ENCODE assay signal across 8 cellular contexts in the genomic region with DNA sequence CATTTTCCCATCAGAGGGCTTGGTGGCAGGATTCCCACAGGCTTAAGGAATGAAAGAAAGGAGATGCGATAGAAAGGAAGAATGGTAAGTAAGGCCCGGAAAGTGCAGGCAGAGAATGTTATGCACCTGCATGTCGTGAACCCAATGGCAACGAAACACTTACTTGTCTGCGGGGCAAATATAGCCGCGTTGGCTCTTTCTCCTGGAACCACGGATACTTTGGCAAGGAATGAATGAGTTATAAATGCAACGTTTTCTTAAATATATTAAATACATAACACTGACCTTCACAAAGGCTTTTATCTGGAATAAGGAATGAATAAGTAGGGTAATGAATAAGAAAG.
A peak's percentile ranks its signal among the peaks of the same experiment; 100 is the strongest.
DNase-seq lines count a peak whose midpoint lies in the region; ATAC-seq, FAIRE-seq and TF ChIP-seq lines count a peak whose summit lies in the region.

No MANE protein-coding gene starts in this region.

- peak overlapping the region; percentile 92 for H3K27ac Mint-ChIP-seq in CD8-positive, alpha-beta T cell
- no peak overlapping the region for H3K27ac Mint-ChIP-seq in osteocyte (ENCODE audit: unreplicated experiment)

- CTCF ChIA-PET in CD8-positive, alpha-beta T cell (lab: Charles Lee) = interaction anchor here (0.6 to 9.9 kb wide), 64 partner anchors 8 to 635 kb away, joined by 3 to 301 read pairs (median 4); a partner anchor contains a TSS
- CTCF ChIA-PET in endothelial cell of umbilical vein (lab: Charles Lee) = interaction anchor here (0.6 to 8.4 kb wide), 38 partner anchors 9 to 678 kb away, joined by 3 to 504 read pairs (median 4); a partner anchor contains a TSS

- H3K9me1 ChIP-seq in endothelial cell of umbilical vein (replicated peaks; ENCODE audit: control insufficient read depth, extremely low read depth, insufficient read depth, low read length) = no peaks in the 10 kb centered on the region

- POLR2A ChIA-PET in CD8-positive, alpha-beta T cell (lab: Charles Lee) = interaction anchor here (0.7 to 4.4 kb wide), 14 partner anchors 17 to 607 kb away, joined by 3 to 36 read pairs (median 5); a partner anchor contains a TSS
- POLR2A ChIA-PET in endothelial cell of umbilical vein (lab: Charles Lee) = no interaction called here

- FAIRE-seq in endothelial cell of umbilical vein (lab: Jason Lieb, UNC) = no peak

- peak overlapping the region; percentile 82 for H3K4me3 Mint-ChIP-seq in CD8-positive, alpha-beta T cell
- peak overlapping the region; percentile 76 for H3K4me3 Mint-ChIP-seq in osteocyte (ENCODE audit: unreplicated experiment)

- H3K4me2 ChIP-seq in OCI-LY3 (ENCODE audit: low read length) (peak overlapping the region; percentile 69), endothelial cell of umbilical vein (ENCODE audit: insufficient read depth, low read length) (peak overlapping the region; percentile 33)

- no peak for ATAC-seq in CD8-positive, alpha-beta T cell
- ATAC-seq in GM21619 (IDR thresholded peaks at IDR 0.05; ENCODE audit: unreplicated experiment) = no peak

- TF ChIP-seq CTCF in CD8-positive, alpha-beta T cell (IDR thresholded peaks at IDR 0.05) = peak; percentile 61
- TF ChIP-seq CTCF in OCI-LY3 (IDR thresholded peaks at IDR 0.05; ENCODE audit: low read depth, low read length) (no peak), endothelial cell of umbilical vein (IDR thresholded peaks at IDR 0.05; ENCODE audit: extremely low read depth in 1 of 2, insufficient read depth in 1 of 2, low read depth in 1 of 2, low read length in 2 of 2) (no peak), osteocyte (IDR thresholded peaks at IDR 0.05) (peak; percentile 3)

- H3K9me3 ChIP-seq in CD8-positive, alpha-beta T cell (ENCODE audit: low read length) = no peaks in the 10 kb centered on the region
- H3K9me3 ChIP-seq in OCI-LY3 (ENCODE audit: insufficient read depth, low read length) (no peaks in the 10 kb centered on the region), endothelial cell of umbilical vein (replicated peaks; ENCODE audit: control insufficient read depth, insufficient read depth, low read length) (no peaks in the 10 kb centered on the region)

- H3K4me3 ChIP-seq in CD8-positive, alpha-beta T cell (ENCODE audit: low read depth, low read length) = no peak overlapping the region
- H3K4me3 ChIP-seq in OCI-LY3 (ENCODE audit: low read length) (peak overlapping the region; percentile 78), endothelial cell of umbilical vein (replicated peaks in 1 of 3; ENCODE audit: insufficient read depth in 1 of 3, low read depth in 1 of 3, low read length in 3 of 3) (peak overlapping the region in 2 of 3 experiments; percentile 40 to 45)

- H3K4me1 ChIP-seq in CD8-positive, alpha-beta T cell (ENCODE audit: insufficient read depth, low read length) = peaks cover 20% of the 10 kb centered on the region
- H3K4me1 ChIP-seq in OCI-LY3 (ENCODE audit: low read length) (peaks cover 58% of the 10 kb centered on the region), endothelial cell of umbilical vein (ENCODE audit: control insufficient read depth, extremely low read depth, insufficient read depth, low read length) (peaks cover 3% of the 10 kb centered on the region)

- 0 out of 2 replicates have a peak overlapping the region, but pooled peaks have one; percentile 23 for H2AFZ ChIP-seq in OCI-LY3 (ENCODE audit: low read depth, low read length)
- H2AFZ ChIP-seq in endothelial cell of umbilical vein (ENCODE audit: low read depth, low read length) = no peak overlapping the region

- no peaks in the 10 kb centered on the region for H3K27me3 ChIP-seq in CD8-positive, alpha-beta T cell (ENCODE audit: insufficient read depth, low read length)
- H3K27me3 ChIP-seq in OCI-LY3 (ENCODE audit: low read depth, low read length) (no peaks in the 10 kb centered on the region), endothelial cell of umbilical vein (ENCODE audit: control insufficient read depth in 2 of 2, insufficient read depth in 2 of 2, low read length in 2 of 2) (peaks cover 42 to 51% of the 10 kb centered on the region in 2 experiments)

- no peaks in the 10 kb centered on the region for H3K9me3 Mint-ChIP-seq in CD8-positive, alpha-beta T cell
- H3K9me3 Mint-ChIP-seq in osteocyte (ENCODE audit: unreplicated experiment) = no peaks in the 10 kb centered on the region

- H4K20me1 ChIP-seq in OCI-LY3 (ENCODE audit: insufficient read depth, low read length) = no peaks in the 10 kb centered on the region
- H4K20me1 ChIP-seq in endothelial cell of umbilical vein (replicated peaks; ENCODE audit: control insufficient read depth, extremely low read depth, insufficient read depth, low read length) = no peaks in the 10 kb centered on the region

- no peaks in the 10 kb centered on the region for H3K36me3 Mint-ChIP-seq in CD8-positive, alpha-beta T cell
- H3K36me3 Mint-ChIP-seq in osteocyte (ENCODE audit: unreplicated experiment) = no peaks in the 10 kb centered on the region

- no peaks in the 10 kb centered on the region for H3K79me2 ChIP-seq in OCI-LY3 (ENCODE audit: low read length)
- H3K79me2 ChIP-seq in endothelial cell of umbilical vein (ENCODE audit: control insufficient read depth, insufficient read depth, low read length) = no peaks in the 10 kb centered on the region

- H3K9ac ChIP-seq in OCI-LY3 (ENCODE audit: low read length) = peak overlapping the region; percentile 14; the same call in 1 of the 2 replicates
- no peak overlapping the region for H3K9ac ChIP-seq in endothelial cell of umbilical vein (replicated peaks; ENCODE audit: extremely low read depth, insufficient read depth, low read length)

- BruUV-seq in endothelial cell of umbilical vein (replicated peaks; lab: Mats Ljungman, UMichigan) = no TSS peak

- no peak overlapping the region for H3K27ac ChIP-seq in CD8-positive, alpha-beta T cell (ENCODE audit: low read depth, low read length)
- no peak overlapping the region for H3K27ac ChIP-seq in OCI-LY3 (ENCODE audit: low read length)
- H3K27ac ChIP-seq in endothelial cell of umbilical vein (ENCODE audit: insufficient read depth, low read depth, low read length) = no peak overlapping the region

- no peaks in the 10 kb centered on the region for H3K36me3 ChIP-seq in CD8-positive, alpha-beta T cell (ENCODE audit: insufficient read depth, low read length)
- H3K36me3 ChIP-seq in OCI-LY3 (replicated peaks; ENCODE audit: low read depth, low read length) (no peaks in the 10 kb centered on the region), endothelial cell of umbilical vein (ENCODE audit: control insufficient read depth in 2 of 2, extremely low read depth in 1 of 2, insufficient read depth in 2 of 2, low read length in 2 of 2) (no peaks in the 10 kb centered on the region)

- dilution Hi-C loops in endothelial cell of umbilical vein (cut with MboI; ENCODE audit: extremely low pct_ligation_motif_present, low sequenced_read_pairs) = no loop called here

- no peak for DNase-seq in CD8-positive, alpha-beta T cell
- DNase-seq in endothelial cell of umbilical vein (ENCODE audit: low read depth, low spot score) (no peak), osteocyte (ENCODE audit: extremely low spot score, unreplicated experiment) (no peak), NCI-H1436 treated with DMSO at 0.1 percent for 48 hours (lab: John Stamatoyannopoulos, UW) (no peak), cortex of kidney (lab: John Stamatoyannopoulos, UW) (no peak)
- DNase-seq in stimulated activated CD4-positive, alpha-beta T cell treated with anti-CD3 and anti-CD28 coated beads, Interleukin-4, amount 100 ng/mL, for 4 hours = no peak

- no peak for TF ChIP-seq POLR2A in endothelial cell of umbilical vein (IDR thresholded peaks at IDR 0.05; ENCODE audit: low read depth, low read length)

- H3K4me1 Mint-ChIP-seq in CD8-positive, alpha-beta T cell (ENCODE audit: low read depth) = peaks cover 35% of the 10 kb centered on the region
- H3K4me1 Mint-ChIP-seq in osteocyte (ENCODE audit: unreplicated experiment) = peaks cover 45% of the 10 kb centered on the region

- intact Hi-C loops in CD8-positive, alpha-beta T cell (cut with DNase I, micrococcal nuclease) = loop anchor here (1.0 to 10.0 kb wide), 6 partner anchors 265 to 1048 kb away; a partner anchor contains a TSS
- intact Hi-C loops in endothelial cell of umbilical vein (cut with micrococcal nuclease) = loop anchor here (1.0 kb wide), 1 partner anchor 607 kb away; no protein-coding TSS in a partner anchor

- H3K27me3 Mint-ChIP-seq in CD8-positive, alpha-beta T cell (ENCODE audit: low read depth) = no peaks in the 10 kb centered on the region
- H3K27me3 Mint-ChIP-seq in osteocyte (ENCODE audit: unreplicated experiment) = no peaks in the 10 kb centered on the region

TF ChIP-seq in endothelial cell of umbilical vein, 7 proteins besides CTCF, POLR2A, EP300 and RAD21:
- TF ChIP-seq, protein P1, sequence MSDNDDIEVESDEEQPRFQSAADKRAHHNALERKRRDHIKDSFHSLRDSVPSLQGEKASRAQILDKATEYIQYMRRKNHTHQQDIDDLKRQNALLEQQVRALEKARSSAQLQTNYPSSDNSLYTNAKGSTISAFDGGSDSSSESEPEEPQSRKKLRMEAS (IDR thresholded peaks at IDR 0.05; ENCODE audit: insufficient read depth, insufficient read length) = no peak
- peak; percentile 21 for TF ChIP-seq EZH2 (IDR thresholded peaks at IDR 0.05; ENCODE audit: borderline replicate concordance, low read depth, low read length, severe bottlenecking)

Comparison
In these comparisons a context has a peak if more than half of its experiments do, and no peak if none do; other contexts are left out.
1. CTCF ChIP-seq: peak in CD8-positive, alpha-beta T cell (single experiment) and osteocyte (single experiment); none in OCI-LY3 (single experiment) and endothelial cell of umbilical vein (0 of 2).